11 cellular contexts compared by ENCODE assay signal in the genomic region with DNA sequence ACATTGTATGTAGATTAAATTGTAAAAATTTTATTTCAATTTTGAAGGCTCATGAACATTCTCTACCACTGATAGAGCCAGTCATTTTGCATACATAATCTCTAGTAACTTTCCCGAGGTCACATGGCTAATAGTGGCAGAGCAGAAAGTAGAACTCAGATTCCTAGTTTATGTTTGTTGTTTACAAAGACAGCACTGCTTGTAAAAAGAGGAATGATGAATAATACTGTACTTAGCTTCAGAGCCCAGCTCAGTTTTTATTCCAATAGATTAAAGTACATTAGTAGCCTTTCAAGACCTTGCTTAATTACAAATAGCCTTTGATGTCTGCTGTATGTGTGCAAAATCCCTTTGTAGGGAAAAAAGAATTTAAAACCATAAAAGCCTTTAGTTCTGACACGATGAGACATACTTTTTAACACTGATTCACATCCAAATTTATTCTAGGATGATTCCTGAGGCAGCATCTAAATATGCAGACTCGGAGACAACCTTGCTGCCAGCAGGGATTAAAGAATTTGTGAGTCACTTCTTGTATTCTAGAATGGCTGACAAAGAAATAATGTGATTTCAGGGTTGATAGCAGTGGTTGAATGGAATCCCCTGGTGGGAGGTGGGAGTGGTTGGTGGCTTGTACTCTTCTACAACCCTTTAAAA.
DNase-seq lines count a peak whose midpoint lies in the region; ATAC-seq and TF ChIP-seq lines count a peak whose summit lies in the region.
"Had no signal": no experiment of that assay in that cellular context is flagged by ENCODE, and none has a peak within 500 bp of the region (broad histone marks: within the 10 kb centered on the region; RNA-seq: fewer than 3 reads in every experiment).

No MANE protein-coding gene starts in this region.

- no peak overlapping the region for H4K91ac ChIP-seq in H9 (ENCODE audit: insufficient read length, low read depth, low read length)

- H3K27me3 Mint-ChIP-seq in H9 (ENCODE audit: low read depth) (no peaks in the 10 kb centered on the region), endothelial cell (ENCODE audit: unreplicated experiment) (no peaks in the 10 kb centered on the region)

- H2BK5ac ChIP-seq in H9 (ENCODE audit: insufficient read length, low read length), result no peak overlapping the region

- no peak overlapping the region for H3K9ac ChIP-seq in H9 (ENCODE audit: extremely low read depth, insufficient read length, low read length)
- H3K9ac ChIP-seq in SK-N-SH, result peak overlapping the region; percentile 45; the same call in 1 of the 2 replicates

- H3K9me3 Mint-ChIP-seq in H9 (peaks cover 27 to 33% of the 10 kb centered on the region in 2 experiments), endothelial cell (ENCODE audit: unreplicated experiment) (peaks cover 3% of the 10 kb centered on the region)

- H4K20me1 ChIP-seq in H9 (ENCODE audit: control insufficient read depth, insufficient read depth, insufficient read length), result no peaks in the 10 kb centered on the region
- no peaks in the 10 kb centered on the region for H4K20me1 ChIP-seq in SK-N-SH (ENCODE audit: insufficient read depth)

- DNase-seq in H9, result peak; percentile 38
- no peak for DNase-seq in SK-N-SH
- DNase-seq in fibroblast of pulmonary artery (ENCODE audit: low read depth), result peak; percentile 87
- peak; percentile 83 for DNase-seq in retinal pigment epithelial cell (ENCODE audit: low read depth)
- no peak for DNase-seq in NCI-H1436 (lab: John Stamatoyannopoulos, UW)
- DNase-seq in coronary artery (ENCODE audit: low spot score), result no peak
- no peak for DNase-seq in endothelial cell (ENCODE audit: low spot score)
- DNase-seq: colonic mucosa, NCI-H774 had no signal

- no peak overlapping the region for H2BK20ac ChIP-seq in H9 (ENCODE audit: low read depth, low read length, poor library complexity, severe bottlenecking)

- no peak overlapping the region for H2BK15ac ChIP-seq in H9 (ENCODE audit: low read depth, low read length)

- 0 out of 2 replicates have a peak, but pooled peaks have one; percentile 1 for TF ChIP-seq RAD21 in SK-N-SH (IDR thresholded peaks at IDR 0.05; ENCODE audit: low read length)

- no peak overlapping the region for H3T11ph ChIP-seq in H9 (ENCODE audit: low read length)

- H3K23me2 ChIP-seq in H9 (ENCODE audit: insufficient read length, low read depth, low read length, poor library complexity, severe bottlenecking), result no peaks in the 10 kb centered on the region

- H3K36me3 Mint-ChIP-seq in H9 (ENCODE audit: insufficient read depth in 1 of 3, low read depth in 3 of 3), result peaks cover 13 to 30% (median 14%) of the 10 kb centered on the region in 3 experiments
- no peaks in the 10 kb centered on the region for H3K36me3 Mint-ChIP-seq in endothelial cell (ENCODE audit: low read depth, unreplicated experiment)

- no peak overlapping the region for H3K4ac ChIP-seq in H9 (ENCODE audit: low read depth, low read length)

- H3K4me1 ChIP-seq in H9 (ENCODE audit: insufficient read depth, low read length) (no peaks in the 10 kb centered on the region), SK-N-SH (ENCODE audit: control insufficient read depth in 1 of 2, insufficient read depth in 2 of 2, low read depth in 1 of 2, low read length in 1 of 2) (peaks cover 15 to 37% of the 10 kb centered on the region in 2 experiments)
- H3K4me1 ChIP-seq: colonic mucosa had no signal

- H3K79me2 ChIP-seq in H9 (ENCODE audit: insufficient read depth, low read length), result no peaks in the 10 kb centered on the region
- H3K79me2 ChIP-seq in SK-N-SH (ENCODE audit: insufficient read depth), result no peaks in the 10 kb centered on the region

- H3K36me3 ChIP-seq in SK-N-SH (replicated peaks in 1 of 2; ENCODE audit: control insufficient read depth in 1 of 2, insufficient read depth in 2 of 2, low read length in 1 of 2), result no peaks in the 10 kb centered on the region
- H3K36me3 ChIP-seq: colonic mucosa had no signal

- H3K9me3 ChIP-seq in H9 (ENCODE audit: control insufficient read depth, low read depth, low read length), result no peaks in the 10 kb centered on the region
- peaks cover 23% of the 10 kb centered on the region for H3K9me3 ChIP-seq in SK-N-SH
- H3K9me3 ChIP-seq: colonic mucosa had no signal

- H2AFZ ChIP-seq in H9 (ENCODE audit: low read length), result no peak overlapping the region
- peak overlapping the region; percentile 38; the same call in 1 of the 2 replicates for H2AFZ ChIP-seq in SK-N-SH (ENCODE audit: low read depth)

- H4K5ac ChIP-seq in H9 (ENCODE audit: insufficient read length, low read depth, low read length), result no peak overlapping the region

- peak; percentile 29 to 99; a peak in 3 of 4 replicates for TF ChIP-seq EP300 in SK-N-SH (IDR thresholded peaks at IDR 0.05; ENCODE audit: borderline replicate concordance in 1 of 2, low read depth in 1 of 2, low read length in 1 of 2)

- H3K27me3 ChIP-seq in H9 (ENCODE audit: insufficient read depth, low read length) (no peaks in the 10 kb centered on the region), SK-N-SH (ENCODE audit: insufficient read depth) (no peaks in the 10 kb centered on the region)
- H3K27me3 ChIP-seq: colonic mucosa had no signal

- H3K4me3 Mint-ChIP-seq in H9 (no peak overlapping the region), endothelial cell (ENCODE audit: unreplicated experiment) (no peak overlapping the region)

- H3K23ac ChIP-seq in H9 (ENCODE audit: insufficient read length, low read depth, low read length), result no peak overlapping the region

- no peak overlapping the region for H4K8ac ChIP-seq in H9 (replicated peaks; ENCODE audit: insufficient read length, low read depth, low read length)

- H3K27ac Mint-ChIP-seq in H9, result no peak overlapping the region; a peak in 1 of 7 replicates
- no peak overlapping the region for H3K27ac Mint-ChIP-seq in endothelial cell (ENCODE audit: unreplicated experiment)

- TF ChIP-seq CTCF in H9 (conservative IDR thresholded peaks at IDR 0.05) (no peak), SK-N-SH (IDR thresholded peaks at IDR 0.05) (0 out of 2 replicates have a peak, but pooled peaks have one; percentile 14), fibroblast of pulmonary artery (IDR thresholded peaks at IDR 0.05; ENCODE audit: low read length, missing control alignments) (no peak), retinal pigment epithelial cell (conservative IDR thresholded peaks at IDR 0.05; ENCODE audit: low read depth, low read length) (no peak), coronary artery (IDR thresholded peaks at IDR 0.05) (no peak), endothelial cell (IDR thresholded peaks at IDR 0.05; ENCODE audit: unreplicated experiment) (no peak)

- H3K27ac ChIP-seq in H9 (ENCODE audit: insufficient read length, low read depth, low read length), result no peak overlapping the region
- H3K27ac ChIP-seq in SK-N-SH (ENCODE audit: low read depth in 2 of 2, low read length in 1 of 2), result peak overlapping the region; percentile 60 to 93; a peak in 3 of 4 replicates
- H3K27ac ChIP-seq in coronary artery, result no peak overlapping the region
- H3K27ac ChIP-seq: colonic mucosa, HL-60 had no signal

- no peak overlapping the region for H2BK120ac ChIP-seq in H9 (ENCODE audit: low read depth, low read length, poor library complexity, severe bottlenecking)

- no peak overlapping the region for H3K4me2 ChIP-seq in H9 (ENCODE audit: insufficient read depth, insufficient read length, low read length)
- no peak overlapping the region for H3K4me2 ChIP-seq in SK-N-SH

- H3K4me1 Mint-ChIP-seq in H9 (peaks cover 9 to 10% of the 10 kb centered on the region in 2 experiments), endothelial cell (ENCODE audit: unreplicated experiment) (no peaks in the 10 kb centered on the region)

- H2BK12ac ChIP-seq in H9 (ENCODE audit: insufficient read length, low read depth, low read length), result no peak overlapping the region

- no peaks in the 10 kb centered on the region; the same call in 1 of the 2 replicates for H3K9me2 ChIP-seq in SK-N-SH

- H3K4me3 ChIP-seq in SK-N-SH (ENCODE audit: low read depth in 2 of 2, low read length in 1 of 2) (no peak overlapping the region), fibroblast of pulmonary artery (replicated peaks; ENCODE audit: low read depth, low read length) (no peak overlapping the region), retinal pigment epithelial cell (ENCODE audit: low read length) (no peak overlapping the region), coronary artery (no peak overlapping the region)
- H3K4me3 ChIP-seq: colonic mucosa had no signal

- no peak overlapping the region for H3K14ac ChIP-seq in H9 (ENCODE audit: insufficient read depth, low read length)

- H3K56ac ChIP-seq in H9 (ENCODE audit: insufficient read length, low read depth, low read length), result no peak overlapping the region

- ATAC-seq in GM18870 (IDR thresholded peaks at IDR 0.05; ENCODE audit: unreplicated experiment), result no peak

- no peaks in the 10 kb centered on the region for H3K79me1 ChIP-seq in H9 (ENCODE audit: insufficient read depth, low read depth, low read length, poor library complexity, severe bottlenecking)

- CTCF ChIA-PET in SK-N-SH (lab: Yijun Ruan, JAX), result no interaction called here

- no CpG with 5 or more reads among the region's 3 CpGs for WGBS in H9 (ENCODE audit: extremely low coverage, insufficient read length, low lambda C conversion rate)
- 17% methylated on average over 3 of the region's 3 CpGs for WGBS in SK-N-SH (ENCODE audit: low lambda C conversion rate)

- POLR2A ChIA-PET in SK-N-SH (lab: Yijun Ruan, JAX), result no interaction called here

- H3K18ac ChIP-seq in H9 (ENCODE audit: insufficient read length, low read depth, low read length), result no peak overlapping the region

- H3F3A ChIP-seq in SK-N-SH (replicated peaks; ENCODE audit: insufficient read depth), result peaks cover 25% of the 10 kb centered on the region

- no peak overlapping the region for H2AK5ac ChIP-seq in H9 (ENCODE audit: insufficient read length, low read length)

TF ChIP-seq in SK-N-SH, 30 proteins besides CTCF, POLR2A, EP300 and RAD21 (continues in another document):
- TF ChIP-seq RCOR1 (IDR thresholded peaks at IDR 0.05; ENCODE audit: low read length) (no peak), JUND (IDR thresholded peaks at IDR 0.05) (peak; percentile 96), FOSL2 (IDR thresholded peaks at IDR 0.05; ENCODE audit: borderline replicate concordance, low read depth) (peak; percentile 96)
- TF ChIP-seq, protein P1, sequence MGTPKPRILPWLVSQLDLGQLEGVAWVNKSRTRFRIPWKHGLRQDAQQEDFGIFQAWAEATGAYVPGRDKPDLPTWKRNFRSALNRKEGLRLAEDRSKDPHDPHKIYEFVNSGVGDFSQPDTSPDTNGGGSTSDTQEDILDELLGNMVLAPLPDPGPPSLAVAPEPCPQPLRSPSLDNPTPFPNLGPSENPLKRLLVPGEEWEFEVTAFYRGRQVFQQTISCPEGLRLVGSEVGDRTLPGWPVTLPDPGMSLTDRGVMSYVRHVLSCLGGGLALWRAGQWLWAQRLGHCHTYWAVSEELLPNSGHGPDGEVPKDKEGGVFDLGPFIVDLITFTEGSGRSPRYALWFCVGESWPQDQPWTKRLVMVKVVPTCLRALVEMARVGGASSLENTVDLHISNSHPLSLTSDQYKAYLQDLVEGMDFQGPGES (IDR thresholded peaks at IDR 0.05; ENCODE audit: low read depth, low read length), result no peak

Comparison
In these comparisons a context has a peak if more than half of its experiments do, and no peak if none do; other contexts are left out.
1. DNase-seq: peak in H9 (single experiment), fibroblast of pulmonary artery (single experiment) and retinal pigment epithelial cell (single experiment); none in SK-N-SH (single experiment), NCI-H1436 (single experiment), coronary artery (single experiment) and endothelial cell (single experiment).
2. H3K27ac ChIP-seq: peak in SK-N-SH (2 of 2); none in H9 (single experiment) and coronary artery (0 of 2).